6 cellular contexts compared by ENCODE assay signal in genomic region chr6:23265270-23265669, GRCh38.
"Had no signal": no experiment of that assay in that cellular context is flagged by ENCODE, and none has a peak within 500 bp of the region (broad histone marks: within the 10 kb centered on the region; RNA-seq: fewer than 3 reads in every experiment).

No MANE protein-coding gene starts in this region.

- H3K4me3 ChIP-seq: GM23338, K562 had no signal

- ATAC-seq: GM23338, HepG2, K562 had no signal

- DNase-seq: H9, HCEC 1CT had no signal

- H3K27ac ChIP-seq: HL-60 had no signal

- H3K4me2 ChIP-seq: GM23338 had no signal
